19 cellular contexts compared by ENCODE assay signal in the genomic region with DNA sequence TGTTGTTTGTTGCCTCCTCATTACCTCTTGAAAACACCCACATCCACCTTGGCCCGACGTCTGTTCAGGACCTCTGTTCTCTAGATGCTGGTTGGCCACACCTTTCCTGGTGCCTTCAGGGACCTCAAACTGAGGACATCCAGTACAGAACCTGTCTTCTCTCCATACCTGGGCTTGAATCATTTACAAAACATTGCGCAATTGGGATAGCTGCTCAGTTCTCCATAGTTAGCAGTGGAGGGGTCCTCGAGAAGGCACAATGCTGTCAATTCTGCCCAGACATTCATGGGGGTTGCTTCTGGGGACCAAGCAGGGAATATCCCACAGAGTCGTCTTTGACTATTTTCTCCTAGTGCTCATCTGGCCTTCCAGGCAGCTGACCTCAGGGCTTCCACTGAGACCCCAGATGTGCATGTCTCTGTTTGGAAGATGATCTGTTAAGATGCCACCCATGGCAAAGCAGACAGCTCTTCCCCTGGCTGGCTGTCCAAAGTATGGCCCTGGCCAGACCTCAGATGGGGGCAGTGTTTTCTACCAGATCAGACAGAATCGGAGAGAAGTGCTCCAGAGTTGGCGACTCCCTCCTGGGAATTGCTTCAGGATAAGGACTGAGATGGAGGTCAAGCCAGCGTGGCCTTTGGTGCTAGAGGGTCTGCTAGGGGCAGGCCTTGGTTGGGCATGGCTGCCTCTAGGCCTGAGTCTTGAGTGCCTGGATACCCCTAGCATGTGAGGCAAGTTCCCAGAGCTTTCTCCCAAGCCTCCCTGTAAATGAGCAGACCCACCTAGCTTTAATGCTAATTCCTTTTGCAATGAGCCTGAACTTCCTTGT. TPM values are rescaled to one million over a fixed set of nuclear protein-coding genes. Genes with fewer than 3 reads are reported as not detected.
A peak's percentile ranks its signal among the peaks of the same experiment; 100 is the strongest.
DNase-seq lines count a peak whose midpoint lies in the region; ATAC-seq, FAIRE-seq and TF ChIP-seq lines count a peak whose summit lies in the region.
"Had no signal": no experiment of that assay in that cellular context is flagged by ENCODE, and none has a peak within 500 bp of the region (broad histone marks: within the 10 kb centered on the region; RNA-seq: fewer than 3 reads in every experiment).

No MANE protein-coding gene starts in this region.

- CTCF ChIA-PET in K562 (lab: Yijun Ruan, JAX; ENCODE audit: low intra/inter-chr PET ratio), result no interaction called here

- TF ChIP-seq CTCF in natural killer cell (IDR thresholded peaks at IDR 0.05) (no peak), K562 (IDR thresholded peaks at IDR 0.05 in 2 of 3, conservative IDR thresholded peaks at IDR 0.05 in 1 of 3; ENCODE audit: insufficient read depth in 2 of 3, low read depth in 1 of 3, low read length in 3 of 3) (no peak)

- peak; percentile 26 for DNase-seq in natural killer cell treated with Interleukin-12 subunit alpha and Interleukin-12 subunit beta and Interleukin-15 and Interleukin-18, amount 100 ng/mL, for 72 hours (ENCODE audit: low spot score)
- DNase-seq in natural killer cell (no peak), K562 (ENCODE audit: extremely low read depth in 1 of 4, low spot score in 3 of 4) (no peak), mesenchymal stem cell (no peak), HPDE6-E6E7 (ENCODE audit: extremely low spot score) (no peak), hypothalamus (lab: John Stamatoyannopoulos, UW) (no peak)
- no peak for DNase-seq in activated T-cell treated with anti-CD3 and anti-CD28 coated beads, Interleukin-2, amount 50 U/mL, for 48 hours
- DNase-seq: C1 segment of cervical spinal cord; GDM1; HFFc6; KBM-7; MV-4-11; NCI-H1417; NCI-H187 treated with DMSO at 0.1 percent for 48 hours; NK-92 treated with Interleukin-12 subunit alpha and Interleukin-12 subunit beta, amount 100 ng/mL, for 24 hours had no signal

- 83% methylated on average over 6 of the region's 8 CpGs for WGBS in K562 (ENCODE audit: insufficient coverage, low coverage, missing lambda C conversion rate)
- WGBS in mesenchymal stem cell, result 94% methylated on average over 8 of the region's 8 CpGs

- no peak overlapping the region for H3K14ac ChIP-seq in mesenchymal stem cell (ENCODE audit: low read length in 2 of 2)

- no peak overlapping the region for H3K4me3 Mint-ChIP-seq in natural killer cell treated with Interleukin-12 subunit alpha and Interleukin-12 subunit beta and Interleukin-15 and Interleukin-18, amount 100 ng/mL, for 72 hours
- H3K4me3 Mint-ChIP-seq in natural killer cell, result no peak overlapping the region
- H3K4me3 Mint-ChIP-seq: HFFc6 had no signal

- H3K4me1 Mint-ChIP-seq in natural killer cell treated with Interleukin-12 subunit alpha and Interleukin-12 subunit beta and Interleukin-15 and Interleukin-18, amount 100 ng/mL, for 72 hours (ENCODE audit: low read depth in 2 of 2), result peaks cover 18 to 19% of the 10 kb centered on the region in 2 donors
- H3K4me1 Mint-ChIP-seq in natural killer cell, result peaks cover 21 to 28% of the 10 kb centered on the region in 2 donors

- H2AK5ac ChIP-seq in mesenchymal stem cell (ENCODE audit: low read length, severe bottlenecking), result no peak overlapping the region

- H4K8ac ChIP-seq in mesenchymal stem cell (ENCODE audit: low read length), result peak overlapping the region; percentile 22

- H3K36me3 ChIP-seq in K562 (ENCODE audit: control insufficient read depth, insufficient read depth, low read length), result no peaks in the 10 kb centered on the region; the same call in 2 of the 3 replicates
- H3K36me3 ChIP-seq in mesenchymal stem cell (ENCODE audit: control insufficient read depth in 1 of 2, insufficient read depth in 2 of 2, low read depth in 1 of 2, low read length in 2 of 2), result no peaks in the 10 kb centered on the region

- TF ChIP-seq RAD21 in K562 (CRISPR knock-in tag; conservative IDR thresholded peaks at IDR 0.05 in 1 of 2, IDR thresholded peaks at IDR 0.05 in 1 of 2), result no peak

- H3K27ac ChIP-seq in K562 (ENCODE audit: extremely low read depth, low read depth, low read length) (no peak overlapping the region), mesenchymal stem cell (ENCODE audit: low read length, poor library complexity, severe bottlenecking) (no peak overlapping the region)

- H3K4me3 ChIP-seq in K562 (no peak overlapping the region), mesenchymal stem cell (ENCODE audit: insufficient read depth in 1 of 2, low read depth in 1 of 2, low read length in 2 of 2) (no peak overlapping the region)
- H3K4me3 ChIP-seq: GM12878 had no signal

- no peak overlapping the region for H3K27ac Mint-ChIP-seq in natural killer cell treated with Interleukin-12 subunit alpha and Interleukin-12 subunit beta and Interleukin-15 and Interleukin-18, amount 100 ng/mL, for 72 hours
- no peak overlapping the region for H3K27ac Mint-ChIP-seq in natural killer cell
- H3K27ac Mint-ChIP-seq: HFFc6 had no signal

- H3K36me3 Mint-ChIP-seq in natural killer cell treated with Interleukin-12 subunit alpha and Interleukin-12 subunit beta and Interleukin-15 and Interleukin-18, amount 100 ng/mL, for 72 hours, result no peaks in the 10 kb centered on the region
- no peaks in the 10 kb centered on the region for H3K36me3 Mint-ChIP-seq in natural killer cell

- TF ChIP-seq EP300 in K562 (IDR thresholded peaks at IDR 0.05; ENCODE audit: low read length), result no peak

- H2AFZ ChIP-seq in K562 (ENCODE audit: low read depth, low read length) (no peak overlapping the region), mesenchymal stem cell (ENCODE audit: low read depth, low read length) (no peak overlapping the region)

- H2BK15ac ChIP-seq in mesenchymal stem cell (ENCODE audit: low read depth, poor library complexity, severe bottlenecking), result no peak overlapping the region

- H3K9me3 Mint-ChIP-seq in natural killer cell treated with Interleukin-12 subunit alpha and Interleukin-12 subunit beta and Interleukin-15 and Interleukin-18, amount 100 ng/mL, for 72 hours, result no peaks in the 10 kb centered on the region
- H3K9me3 Mint-ChIP-seq in natural killer cell, result no peaks in the 10 kb centered on the region
- H3K9me3 Mint-ChIP-seq: HFFc6 had no signal

- BruUV-seq in K562 (replicated peaks; lab: Mats Ljungman, UMichigan), result no TSS peak

- no peaks in the 10 kb centered on the region for H4K20me1 ChIP-seq in K562 (replicated peaks; ENCODE audit: control insufficient read depth, insufficient read depth, low read length)

- H3K27me3 ChIP-seq in K562 (ENCODE audit: control insufficient read depth in 2 of 2, insufficient read depth in 2 of 2, low read length in 2 of 2) (no peaks in the 10 kb centered on the region), mesenchymal stem cell (ENCODE audit: control insufficient read depth in 1 of 2, insufficient read depth in 1 of 2, low read length in 2 of 2) (no peaks in the 10 kb centered on the region)

- H3K18ac ChIP-seq in mesenchymal stem cell (ENCODE audit: low read depth in 1 of 2, low read length in 2 of 2), result no peak overlapping the region

- H3K9me3 ChIP-seq in K562 (replicated peaks; ENCODE audit: control insufficient read depth, insufficient read depth, low read depth, low read length), result no peaks in the 10 kb centered on the region
- H3K9me3 ChIP-seq in mesenchymal stem cell (ENCODE audit: control insufficient read depth, low read length), result no peaks in the 10 kb centered on the region

- H3K4me2 ChIP-seq in K562 (ENCODE audit: insufficient read depth, low read length) (no peak overlapping the region), mesenchymal stem cell (ENCODE audit: low read length, poor library complexity, severe bottlenecking) (no peak overlapping the region)

- in situ Hi-C loops in K562 (cut with MboI), result loop anchor here (5.0 kb wide), 1 partner anchor 227 kb away; no protein-coding TSS in a partner anchor

- no peak for ATAC-seq in natural killer cell treated with Interleukin-12 subunit alpha and Interleukin-12 subunit beta and Interleukin-15 and Interleukin-18, amount 100 ng/mL, for 72 hours
- ATAC-seq in natural killer cell (no peak), K562 (no peak), GM18868 (IDR thresholded peaks at IDR 0.05; ENCODE audit: unreplicated experiment) (no peak)
- ATAC-seq: GM12878 had no signal

- H3K9me1 ChIP-seq in K562 (ENCODE audit: control insufficient read depth, insufficient read depth, low read length), result peaks cover 3% of the 10 kb centered on the region

- H3K23ac ChIP-seq in mesenchymal stem cell (ENCODE audit: low read length in 2 of 2), result no peak overlapping the region

- no peak overlapping the region for H2BK12ac ChIP-seq in mesenchymal stem cell (ENCODE audit: low read length in 2 of 2)

- no peak for FAIRE-seq in K562 (lab: Jason Lieb, UNC)
- FAIRE-seq: A204.1, GM12878, GM18507 had no signal

- H3K4ac ChIP-seq in mesenchymal stem cell (ENCODE audit: low read depth in 1 of 2, low read length in 2 of 2), result no peak overlapping the region

- H2BK5ac ChIP-seq in mesenchymal stem cell (ENCODE audit: low read depth, low read length, poor library complexity, severe bottlenecking), result no peak overlapping the region

- POLR2A ChIA-PET in K562 (lab: Yijun Ruan, JAX), result interaction anchor here (0.6 kb wide), 1 partner anchor 174 kb away, joined by 3 read pairs; no protein-coding TSS in a partner anchor

- H3K9ac ChIP-seq in K562 (ENCODE audit: insufficient read depth in 1 of 2, low read depth in 2 of 2, low read length in 2 of 2) (no peak overlapping the region), mesenchymal stem cell (ENCODE audit: low read length) (no peak overlapping the region)

- intact Hi-C loops in natural killer cell (cut with micrococcal nuclease) (loop anchor here (5.0 to 10.0 kb wide), 2 partner anchors 245 to 797 kb away; no protein-coding TSS in a partner anchor), K562 (cut with micrococcal nuclease) (loop anchor here (5.0 to 10.0 kb wide), 3 partner anchors 73 to 225 kb away; a partner anchor contains a TSS)

- no peaks in the 10 kb centered on the region for H3K79me2 ChIP-seq in K562 (ENCODE audit: control insufficient read depth, insufficient read depth, low read length)

- H3K4me1 ChIP-seq in K562 (replicated peaks in 1 of 2; ENCODE audit: control insufficient read depth in 2 of 2, insufficient read depth in 2 of 2, low read length in 2 of 2), result peaks cover 7 to 17% of the 10 kb centered on the region in 2 experiments; a peak in 4 of 5 replicates
- H3K4me1 ChIP-seq in mesenchymal stem cell (ENCODE audit: control insufficient read depth, insufficient read depth, low read depth, low read length), result peaks cover 30% of the 10 kb centered on the region

- H3K27me3 Mint-ChIP-seq in natural killer cell treated with Interleukin-12 subunit alpha and Interleukin-12 subunit beta and Interleukin-15 and Interleukin-18, amount 100 ng/mL, for 72 hours, result no peaks in the 10 kb centered on the region
- no peaks in the 10 kb centered on the region for H3K27me3 Mint-ChIP-seq in natural killer cell (ENCODE audit: low read depth in 2 of 2)

- TF ChIP-seq POLR2A in K562 (conservative IDR thresholded peaks at IDR 0.05), result no peak

- peak overlapping the region; percentile 10 for H4K91ac ChIP-seq in mesenchymal stem cell (ENCODE audit: low read length)

- peaks cover 21% of the 10 kb centered on the region for H3K79me1 ChIP-seq in mesenchymal stem cell (replicated peaks; ENCODE audit: low read length, poor library complexity, severe bottlenecking)

- H2BK120ac ChIP-seq in mesenchymal stem cell (ENCODE audit: low read depth, low read length), result no peak overlapping the region

RNA-seq across cellular contexts. Expression of a gene that starts 46.1 kb away (rescaled TPM):
- 10 to 100 TPM in 1 of 2 donors, 1 to 10 TPM in 1; 8.0 to 13.3 TPM for total RNA-seq in natural killer cell treated with Interleukin-12 subunit alpha and Interleukin-12 subunit beta and Interleukin-15 and Interleukin-18, amount 100 ng/mL, for 72 hours
- total RNA-seq in natural killer cell (1 to 10 TPM; 5.3 to 9.9 (median 8.3) TPM), K562 (2014; rRNA removed) (13.8 and 18.9 TPM in 2 replicates), K562 (2014; rRNA removed; fragmentation: Illumina TruSeq; extraction: Trizol) (3.9 and 5.0 TPM in 2 replicates), K562 (2015; rRNA removed; fragmentation: Illumina TruSeq; extraction: Trizol) (9.6 and 10.9 TPM in 2 replicates), K562 (2021) (16.5 and 18.6 TPM in 2 replicates)
- 8.7 and 19.3 TPM in 2 replicates for total RNA-seq in K562 (2011; cell fraction: chromatin; rRNA removed; ENCODE audit: low replicate concordance)
- 11.3 and 16.2 TPM in 2 replicates for total RNA-seq in K562 (2011; cell fraction: nucleolus; rRNA removed)
- total RNA-seq in K562 (2011; cell fraction: nucleoplasm; rRNA removed), result 8.1 and 12.4 TPM in 2 replicates
- polyA plus RNA-seq in K562 (2011; rRNA removed) (15.2 and 21.4 TPM in 2 replicates), K562 (2014; fragmentation: Illumina TruSeq; extraction: Trizol) (7.6 and 10.4 TPM in 2 replicates), K562 (2014; fragmentation: Nextera tagmentation; extraction: Ambion mirVana) (1 to 10 TPM; 4.6 to 5.7 TPM), K562 (2014; rRNA removed) (18.6 and 28.4 TPM in 2 replicates)
- 18.7 and 21.5 TPM in 2 replicates for polyA plus RNA-seq in K562 (2011; cell fraction: cytosol; rRNA removed)
- 9.4 and 10.1 TPM in 2 replicates for polyA plus RNA-seq in K562 (2011; cell fraction: nucleus; rRNA removed)
- polyA plus RNA-seq in K562 (2012), result 17.4 and 79.0 TPM in 2 replicates
- 4.3 and 4.9 TPM in 2 replicates for polyA minus RNA-seq in K562 (2011; rRNA and poly(A)+ RNA removed)
- polyA minus RNA-seq in K562 (2011; cell fraction: cytosol; rRNA and poly(A)+ RNA removed), result 5.0 and 6.1 TPM in 2 replicates
- polyA minus RNA-seq in K562 (2011; cell fraction: nucleus; rRNA and poly(A)+ RNA removed), result 6.9 and 9.9 TPM in 2 replicates
- 11.8 TPM for polyA plus RNA-seq in mesenchymal stem cell (2013, experiment 1 of 2)
- polyA plus RNA-seq in mesenchymal stem cell (2013, experiment 2 of 2), result 11.2 TPM
